In genomic region chr22:29270475-29271271, GRCh38 we compare ENCODE assay signal across 9 cellular contexts. TPM values are rescaled to one million over a fixed set of nuclear protein-coding genes. Genes with fewer than 3 reads are reported as not detected.
DNase-seq lines count a peak whose midpoint lies in the region; ATAC-seq, FAIRE-seq and TF ChIP-seq lines count a peak whose summit lies in the region.
"Had no signal": no experiment of that assay in that cellular context is flagged by ENCODE, and none has a peak within 500 bp of the region (broad histone marks: within the 10 kb centered on the region; RNA-seq: fewer than 3 reads in every experiment).

No MANE protein-coding gene starts in this region.

- peak overlapping the region; percentile 100 for H3K27ac Mint-ChIP-seq in type B pancreatic cell

- TF ChIP-seq CTCF in A549 (IDR thresholded peaks at IDR 0.05) (no peak), type B pancreatic cell (conservative IDR thresholded peaks at IDR 0.05) (no peak), WERI-Rb-1 (IDR thresholded peaks at IDR 0.05; ENCODE audit: low read depth, low read length) (no peak)

- TF ChIP-seq EP300 in A549 (IDR thresholded peaks at IDR 0.05): no peak

- peaks cover 67% of the 10 kb centered on the region for H3K36me3 Mint-ChIP-seq in type B pancreatic cell

- peak in 1 of 2 experiments; percentile 25 for DNase-seq in A549 (ENCODE audit: low read depth in 1 of 2, low spot score in 1 of 2)
- DNase-seq in HT-29 (ENCODE audit: low spot score): peak; percentile 28
- DNase-seq in adipocyte (ENCODE audit: low read depth): peak; percentile 57
- DNase-seq in left lobe of liver (ENCODE audit: low spot score): peak; percentile 41
- DNase-seq in type B pancreatic cell (ENCODE audit: extremely low spot score, unreplicated experiment): no peak
- DNase-seq in hepatic stellate cell (ENCODE audit: low spot score): no peak
- DNase-seq in WERI-Rb-1: no peak

- H3K27me3 ChIP-seq in adipocyte (replicated peaks; ENCODE audit: control insufficient read depth, insufficient read depth, low read length) (no peaks in the 10 kb centered on the region), WERI-Rb-1 (ENCODE audit: insufficient read depth, low read depth, severe bottlenecking) (no peaks in the 10 kb centered on the region)

- peak overlapping the region; percentile 98 for H3K4me2 ChIP-seq in A549

- H3K36me3 ChIP-seq in adipocyte (ENCODE audit: control insufficient read depth, insufficient read depth, low read length, severe bottlenecking): peaks cover 46% of the 10 kb centered on the region
- H3K36me3 ChIP-seq in WERI-Rb-1: peaks cover 87% of the 10 kb centered on the region

- H3K9ac ChIP-seq in adipocyte (ENCODE audit: low read length): peak overlapping the region; percentile 100

- peak overlapping the region; percentile 98 for H3K4me3 Mint-ChIP-seq in type B pancreatic cell

- no peak for TF ChIP-seq POLR2A in A549 (IDR thresholded peaks at IDR 0.05; ENCODE audit: low read length)

- POLR2A ChIA-PET in A549 (lab: Yijun Ruan, JAX): no interaction called here

- CTCF ChIA-PET in A549 (lab: Yijun Ruan, JAX): interaction anchor here (1.4 to 1.8 kb wide), 2 partner anchors 25 to 89 kb away, joined by 4 to 5 read pairs; no protein-coding TSS in a partner anchor

- H3K9me3 ChIP-seq in A549 (no peaks in the 10 kb centered on the region), adipocyte (ENCODE audit: control insufficient read depth, low read length) (no peaks in the 10 kb centered on the region), WERI-Rb-1 (ENCODE audit: severe bottlenecking) (no peaks in the 10 kb centered on the region)

- H3K27me3 Mint-ChIP-seq in type B pancreatic cell: peaks cover 4% of the 10 kb centered on the region

- ATAC-seq in A549 (no peak), left lobe of liver (peak; percentile 4), HG02852 (IDR thresholded peaks at IDR 0.05; ENCODE audit: unreplicated experiment) (no peak)

- H3K9me3 Mint-ChIP-seq in type B pancreatic cell: no peaks in the 10 kb centered on the region

- H3K4me3 ChIP-seq in A549: peak overlapping the region; percentile 99
- H3K4me3 ChIP-seq in adipocyte (ENCODE audit: low read length): peak overlapping the region; percentile 98
- H3K4me3 ChIP-seq in WERI-Rb-1 (ENCODE audit: low read depth, low read length): no peak overlapping the region

- H3K27ac ChIP-seq in A549 (peak overlapping the region in 1 of 2 experiments; percentile 100; a peak in 1 of 6 replicates), WERI-Rb-1 (no peak overlapping the region)

- H3K4me1 Mint-ChIP-seq in type B pancreatic cell (ENCODE audit: unreplicated experiment): peaks cover 56% of the 10 kb centered on the region

- FAIRE-seq in A549 (lab: Jason Lieb, UNC): no peak
- FAIRE-seq: islet of Langerhans had no signal

- WGBS in A549 (ENCODE audit: missing lambda C conversion rate): 27% methylated on average over 9 of the region's 9 CpGs

- peaks cover 45% of the 10 kb centered on the region for H3K4me1 ChIP-seq in A549
- H3K4me1 ChIP-seq in adipocyte (ENCODE audit: control insufficient read depth, insufficient read depth, low read length): peaks cover 76% of the 10 kb centered on the region

- TF ChIP-seq RAD21 in A549 (conservative IDR thresholded peaks at IDR 0.05 in 1 of 2, IDR thresholded peaks at IDR 0.05 in 1 of 2): no peak

TF ChIP-seq in A549, 52 proteins besides CTCF, POLR2A, EP300 and RAD21:
- TF ChIP-seq CHD2 (IDR thresholded peaks at IDR 0.05; ENCODE audit: low read length, partially characterized antibody): no peak
- peak in 1 of 2 experiments; percentile 46; a peak in 1 of 4 replicates for TF ChIP-seq CEBPB (IDR thresholded peaks at IDR 0.05)
TF ChIP-seq in A549: peak in this region for 1.

RNA-seq across cellular contexts. Expression of gene EWSR1, which starts 2.6 kb away (rescaled TPM):
- polyA plus RNA-seq in A549 (2011; rRNA removed) (146 and 202 TPM in 2 replicates), A549 (2017; fragmentation: RNase III; extraction: RNeasy Plus Mini Kit Qiagen cat#74134 plus additional on column Dnase treatment) (266 to 281 TPM (median 272 TPM) in 3 replicates)
- 174 and 243 TPM in 2 replicates for polyA plus RNA-seq in A549 (2012; cell fraction: cytosol; rRNA removed)
- 430 and 508 TPM in 2 replicates for polyA plus RNA-seq in A549 (2012; cell fraction: nucleus; rRNA removed)
- 233 and 303 TPM in 2 replicates for polyA minus RNA-seq in A549 (2011; rRNA and poly(A)+ RNA removed)
- total RNA-seq in HT-29 (2014; rRNA removed; shearing (Covaris generic)): 372 TPM in 2 replicates
- total RNA-seq in left lobe of liver (93.3 TPM), type B pancreatic cell (ENCODE audit: low replicate concordance) (244 and 347 TPM in 2 replicates)

RNA-seq across cellular contexts. Expression of gene RHBDD3, which starts 2.9 kb away (rescaled TPM):
- 10.2 and 14.2 TPM in 2 replicates for polyA plus RNA-seq in A549 (2011; rRNA removed)
- polyA plus RNA-seq in A549 (2012; cell fraction: cytosol; rRNA removed): 25.9 and 36.5 TPM in 2 replicates
- polyA plus RNA-seq in A549 (2012; cell fraction: nucleus; rRNA removed): 65.7 and 89.0 TPM in 2 replicates
- polyA plus RNA-seq in A549 (2017; fragmentation: RNase III; extraction: RNeasy Plus Mini Kit Qiagen cat#74134 plus additional on column Dnase treatment): 20.0 to 23.2 TPM (median 20.8 TPM) in 3 replicates
- polyA minus RNA-seq in A549 (2011; rRNA and poly(A)+ RNA removed): 5.3 and 5.7 TPM in 2 replicates
- 60.8 and 72.4 TPM in 2 replicates for total RNA-seq in HT-29 (2014; rRNA removed; shearing (Covaris generic))
- 18.9 TPM for total RNA-seq in left lobe of liver
- 33.9 and 59.2 TPM in 2 replicates for total RNA-seq in type B pancreatic cell (ENCODE audit: low replicate concordance)

RNA-seq across cellular contexts. Expression of gene GAS2L1, which starts 35.8 kb away (rescaled TPM):
- polyA plus RNA-seq in A549 (2011; rRNA removed): 6.5 and 7.6 TPM in 2 replicates
- polyA plus RNA-seq in A549 (2012; cell fraction: cytosol; rRNA removed): 31.1 and 43.7 TPM in 2 replicates
- 43.5 and 68.2 TPM in 2 replicates for polyA plus RNA-seq in A549 (2012; cell fraction: nucleus; rRNA removed)
- polyA plus RNA-seq in A549 (2017; fragmentation: RNase III; extraction: RNeasy Plus Mini Kit Qiagen cat#74134 plus additional on column Dnase treatment): 14.8 to 17.2 TPM (median 16.5 TPM) in 3 replicates
- 6.1 and 7.3 TPM in 2 replicates for polyA minus RNA-seq in A549 (2011; rRNA and poly(A)+ RNA removed)
- 23.7 and 25.2 TPM in 2 replicates for total RNA-seq in HT-29 (2014; rRNA removed; shearing (Covaris generic))
- 14.3 TPM for total RNA-seq in left lobe of liver
- 13.5 and 17.2 TPM in 2 replicates for total RNA-seq in type B pancreatic cell (ENCODE audit: low replicate concordance)

RNA-seq across cellular contexts. Expression of gene RASL10A, which starts 44.8 kb away (rescaled TPM):
- polyA plus RNA-seq in A549 (2011; rRNA removed): 0.08 and 0.28 TPM in 2 replicates
- polyA plus RNA-seq in A549 (2012; cell fraction: cytosol; rRNA removed): 0.38 and 0.41 TPM in 2 replicates
- polyA plus RNA-seq in A549 (2012; cell fraction: nucleus; rRNA removed): 2.3 and 3.1 TPM in 2 replicates
- 0.22 to 0.36 TPM (median 0.25 TPM) in 3 replicates for polyA plus RNA-seq in A549 (2017; fragmentation: RNase III; extraction: RNeasy Plus Mini Kit Qiagen cat#74134 plus additional on column Dnase treatment)
- not detected in 2 replicates for polyA minus RNA-seq in A549 (2011; rRNA and poly(A)+ RNA removed)
- total RNA-seq in HT-29 (2014; rRNA removed; shearing (Covaris generic)): 0.99 and 2.1 TPM in 2 replicates
- total RNA-seq in left lobe of liver: 1.0 TPM
- 0.62 and 1.5 TPM in 2 replicates for total RNA-seq in type B pancreatic cell (ENCODE audit: low replicate concordance)

Comparison
In these comparisons a context has a peak if more than half of its experiments do, and no peak if none do; other contexts are left out.
1. DNase-seq: peak in HT-29 (single experiment), adipocyte (single experiment) and left lobe of liver (single experiment); none in type B pancreatic cell (single experiment), hepatic stellate cell (single experiment) and WERI-Rb-1 (single experiment).